Comparison of ENCODE assay signal across 22 cellular contexts in genomic region chr10:88741921-88742320, GRCh38. TPM values are rescaled to one million over a fixed set of nuclear protein-coding genes. Genes with fewer than 3 reads are reported as not detected.
"Had no signal": no experiment of that assay in that cellular context is flagged by ENCODE, and none has a peak within 500 bp of the region (broad histone marks: within the 10 kb centered on the region; RNA-seq: fewer than 3 reads in every experiment).

No MANE protein-coding gene starts in this region.

RNA-seq across cellular contexts. Expression of gene LIPN, which starts 17.9 kb away (rescaled TPM):
- total RNA-seq: activated CD4-positive, alpha-beta memory T cell treated with anti-CD3 and anti-CD28 coated beads, Interleukin-2, amount 10 ng/mL, durations not matched to agents 7 days and 5 days; activated CD4-positive, alpha-beta T cell treated with anti-CD3 and anti-CD28 coated beads for 36 hours; activated CD4-positive, alpha-beta T cell treated with anti-CD3 and anti-CD28 coated beads, Interleukin-2, amount 10 ng/mL, durations not matched to agents 7 days and 5 days; activated CD8-positive, alpha-beta memory T cell treated with anti-CD3 and anti-CD28 coated beads for 36 hours; activated naive CD4-positive, alpha-beta T cell treated with anti-CD3 and anti-CD28 coated beads for 36 hours; activated naive CD4-positive, alpha-beta T cell treated with anti-CD3 and anti-CD28 coated beads, Interleukin-2, amount 50 U/mL, for 72 hours; activated naive CD8-positive, alpha-beta T cell treated with anti-CD3 and anti-CD28 coated beads for 36 hours; activated T-cell treated with anti-CD3 and anti-CD28 coated beads, Interleukin-2, amount 50 U/mL, for 4 hours; activated T-cell treated with anti-CD3 and anti-CD28 coated beads, Interleukin-2, amount 50 U/mL, for 72 hours; activated T-helper 1 cell treated with anti-CD3 and anti-CD28 coated beads, Interleukin-12 subunit alpha, Interleukin-12 subunit beta, Interleukin-2, Interleukin-4 antibody, amounts not matched to agents 30 ng/mL and 10 ng/mL and 1 ng/mL, durations not matched to agents 14 hours and 24 hours and 36 hours; activated T-helper 17 cell treated with anti-CD3 and anti-CD28 coated beads, Interleukin-2, amount 50 U/mL, for 72 hours; astrocyte; body of pancreas; breast epithelium; cardiac muscle cell; chondrocyte; T-helper 1 cell treated with Interleukin-12 subunit alpha and Interleukin-12 subunit beta and Interleukin-4 antibody, amounts not matched to agents 30 ng/mL and 1 ng/mL, for 36 hours; T-helper 2 cell treated with Interferon-gamma antibody and Interleukin-4, amounts not matched to agents 100 ng/mL and 5 ng/mL, for 36 hours; WTC11 had no signal
- polyA plus RNA-seq: adrenal gland, cardiac muscle cell had no signal

RNA-seq across cellular contexts. Expression of gene LIPK, which starts 35.9 kb away (rescaled TPM):
- total RNA-seq: activated CD4-positive, alpha-beta memory T cell treated with anti-CD3 and anti-CD28 coated beads, Interleukin-2, amount 10 ng/mL, durations not matched to agents 7 days and 5 days; activated CD4-positive, alpha-beta T cell treated with anti-CD3 and anti-CD28 coated beads for 36 hours; activated CD4-positive, alpha-beta T cell treated with anti-CD3 and anti-CD28 coated beads, Interleukin-2, amount 10 ng/mL, durations not matched to agents 7 days and 5 days; activated CD8-positive, alpha-beta memory T cell treated with anti-CD3 and anti-CD28 coated beads for 36 hours; activated naive CD4-positive, alpha-beta T cell treated with anti-CD3 and anti-CD28 coated beads for 36 hours; activated naive CD4-positive, alpha-beta T cell treated with anti-CD3 and anti-CD28 coated beads, Interleukin-2, amount 50 U/mL, for 72 hours; activated naive CD8-positive, alpha-beta T cell treated with anti-CD3 and anti-CD28 coated beads for 36 hours; activated T-cell treated with anti-CD3 and anti-CD28 coated beads, Interleukin-2, amount 50 U/mL, for 4 hours; activated T-cell treated with anti-CD3 and anti-CD28 coated beads, Interleukin-2, amount 50 U/mL, for 72 hours; activated T-helper 1 cell treated with anti-CD3 and anti-CD28 coated beads, Interleukin-12 subunit alpha, Interleukin-12 subunit beta, Interleukin-2, Interleukin-4 antibody, amounts not matched to agents 30 ng/mL and 10 ng/mL and 1 ng/mL, durations not matched to agents 14 hours and 24 hours and 36 hours; activated T-helper 17 cell treated with anti-CD3 and anti-CD28 coated beads, Interleukin-2, amount 50 U/mL, for 72 hours; adrenal gland; aorta; astrocyte; body of pancreas; cardiac muscle cell; chondrocyte; T-helper 1 cell treated with Interleukin-12 subunit alpha and Interleukin-12 subunit beta and Interleukin-4 antibody, amounts not matched to agents 30 ng/mL and 1 ng/mL, for 36 hours; T-helper 17 cell; T-helper 2 cell treated with Interferon-gamma antibody and Interleukin-4, amounts not matched to agents 100 ng/mL and 5 ng/mL, for 36 hours; WTC11 had no signal
- polyA plus RNA-seq: adrenal gland, aorta, cardiac muscle cell had no signal
